8 cellular contexts compared by ENCODE assay signal in genomic region chr6:136289579-136290405, GRCh38. TPM values are rescaled to one million over a fixed set of nuclear protein-coding genes. Genes with fewer than 3 reads are reported as not detected.
DNase-seq lines count a peak whose midpoint lies in the region; ATAC-seq, FAIRE-seq and TF ChIP-seq lines count a peak whose summit lies in the region.

A gene with protein sequence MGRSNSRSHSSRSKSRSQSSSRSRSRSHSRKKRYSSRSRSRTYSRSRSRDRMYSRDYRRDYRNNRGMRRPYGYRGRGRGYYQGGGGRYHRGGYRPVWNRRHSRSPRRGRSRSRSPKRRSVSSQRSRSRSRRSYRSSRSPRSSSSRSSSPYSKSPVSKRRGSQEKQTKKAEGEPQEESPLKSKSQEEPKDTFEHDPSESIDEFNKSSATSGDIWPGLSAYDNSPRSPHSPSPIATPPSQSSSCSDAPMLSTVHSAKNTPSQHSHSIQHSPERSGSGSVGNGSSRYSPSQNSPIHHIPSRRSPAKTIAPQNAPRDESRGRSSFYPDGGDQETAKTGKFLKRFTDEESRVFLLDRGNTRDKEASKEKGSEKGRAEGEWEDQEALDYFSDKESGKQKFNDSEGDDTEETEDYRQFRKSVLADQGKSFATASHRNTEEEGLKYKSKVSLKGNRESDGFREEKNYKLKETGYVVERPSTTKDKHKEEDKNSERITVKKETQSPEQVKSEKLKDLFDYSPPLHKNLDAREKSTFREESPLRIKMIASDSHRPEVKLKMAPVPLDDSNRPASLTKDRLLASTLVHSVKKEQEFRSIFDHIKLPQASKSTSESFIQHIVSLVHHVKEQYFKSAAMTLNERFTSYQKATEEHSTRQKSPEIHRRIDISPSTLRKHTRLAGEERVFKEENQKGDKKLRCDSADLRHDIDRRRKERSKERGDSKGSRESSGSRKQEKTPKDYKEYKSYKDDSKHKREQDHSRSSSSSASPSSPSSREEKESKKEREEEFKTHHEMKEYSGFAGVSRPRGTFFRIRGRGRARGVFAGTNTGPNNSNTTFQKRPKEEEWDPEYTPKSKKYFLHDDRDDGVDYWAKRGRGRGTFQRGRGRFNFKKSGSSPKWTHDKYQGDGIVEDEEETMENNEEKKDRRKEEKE (minus strand): TSS chr6:136289846. CDS start chr6:136279866, 9,980 bp downstream.

- ATAC-seq in GM19043 (IDR thresholded peaks at IDR 0.05; ENCODE audit: low read depth, unreplicated experiment) (peak; percentile 88), HG03378 (IDR thresholded peaks at IDR 0.05; ENCODE audit: unreplicated experiment) (peak; percentile 93)

- DNase-seq in AG10803 (ENCODE audit: low read depth): peak; percentile 100
- peak; percentile 97 for DNase-seq in NCI-H460 (ENCODE audit: extremely low read depth, low read depth)
- peak; percentile 99 for DNase-seq in activated CD4-positive, CD25-positive, alpha-beta regulatory T cell treated with anti-CD3 and anti-CD28 coated beads, Interleukin-2, amount 50 U/mL, for 72 hours
- DNase-seq in cerebellar nuclear complex (lab: John Stamatoyannopoulos, UW): peak; percentile 96 to 99
- DNase-seq in stimulated activated CD4-positive, alpha-beta T cell treated with anti-CD3 and anti-CD28 coated beads, Interleukin-12 subunit alpha, Interleukin-12 subunit beta, amount 100 ng/mL, for 4 hours: peak; percentile 98

- FAIRE-seq in islet of Langerhans (lab: Jason Lieb, UNC): peak; percentile 73

- no peak for TF ChIP-seq CTCF in AG10803 (conservative IDR thresholded peaks at IDR 0.05; ENCODE audit: low read length)

- H3K4me3 ChIP-seq in AG10803 (ENCODE audit: low read length): peak within 1 kb of the TSS; percentile 99

RNA-seq across cellular contexts. Expression of the gene that starts here (rescaled TPM):
- total RNA-seq in NCI-H460 (2014; rRNA removed; shearing (Covaris generic)): 117 and 120 TPM in 2 replicates
- 38.4 and 70.2 TPM in 2 replicates for polyA plus RNA-seq in NCI-H460 (2014; cell fraction: nucleus; rRNA removed)

Comparison
In these comparisons a context has a peak if more than half of its experiments do, and no peak if none do; other contexts are left out.
1. Peak in every context shown above with its lines: DNase-seq, ATAC-seq and H3K4me3 ChIP-seq.